ENCODE assay signal across 2 cellular contexts in the genomic region with DNA sequence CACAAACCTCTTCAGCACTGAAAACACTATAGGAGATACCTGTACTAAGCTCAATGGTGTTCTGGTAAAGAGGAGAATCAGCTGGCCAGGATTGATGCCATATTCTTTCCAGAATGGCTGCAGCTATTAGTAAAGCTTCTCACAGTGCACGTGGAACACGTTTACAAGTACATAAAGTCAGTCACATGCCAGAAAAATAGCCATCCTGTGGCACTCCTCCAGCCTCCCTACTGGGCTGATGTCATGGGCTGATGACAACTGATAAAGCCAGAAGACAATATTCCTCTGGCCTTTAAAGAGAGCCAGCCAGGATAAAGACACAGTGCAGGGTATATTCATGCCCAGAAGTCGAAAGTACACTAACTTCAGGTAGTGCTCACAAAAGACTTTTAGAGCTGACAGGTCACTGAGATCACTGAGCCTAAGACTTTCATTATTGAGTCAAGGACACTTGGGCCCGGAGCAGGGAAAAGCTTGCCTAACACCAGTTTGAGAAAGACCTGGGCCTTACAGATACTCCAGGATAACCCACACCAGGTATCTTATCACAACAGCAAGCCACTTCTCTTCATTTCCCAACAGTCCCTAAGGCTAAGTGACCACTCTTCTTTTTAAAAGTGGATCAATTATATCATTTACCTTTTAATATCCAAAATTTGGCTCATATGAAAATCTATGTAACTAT.
A peak's percentile ranks its signal among the peaks of the same experiment; 100 is the strongest.
TF ChIP-seq lines count a peak whose summit lies in the region.

No MANE protein-coding gene starts in this region.

TF ChIP-seq in HEK293, 187 proteins besides CTCF, POLR2A, EP300 and RAD21 (continued from another document):
- TF ChIP-seq, protein P1, sequence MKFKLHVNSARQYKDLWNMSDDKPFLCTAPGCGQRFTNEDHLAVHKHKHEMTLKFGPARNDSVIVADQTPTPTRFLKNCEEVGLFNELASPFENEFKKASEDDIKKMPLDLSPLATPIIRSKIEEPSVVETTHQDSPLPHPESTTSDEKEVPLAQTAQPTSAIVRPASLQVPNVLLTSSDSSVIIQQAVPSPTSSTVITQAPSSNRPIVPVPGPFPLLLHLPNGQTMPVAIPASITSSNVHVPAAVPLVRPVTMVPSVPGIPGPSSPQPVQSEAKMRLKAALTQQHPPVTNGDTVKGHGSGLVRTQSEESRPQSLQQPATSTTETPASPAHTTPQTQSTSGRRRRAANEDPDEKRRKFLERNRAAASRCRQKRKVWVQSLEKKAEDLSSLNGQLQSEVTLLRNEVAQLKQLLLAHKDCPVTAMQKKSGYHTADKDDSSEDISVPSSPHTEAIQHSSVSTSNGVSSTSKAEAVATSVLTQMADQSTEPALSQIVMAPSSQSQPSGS (tag by site-specific recombination; IDR thresholded peaks at IDR 0.05; ENCODE audit: low read depth) = 0 out of 2 replicates have a peak, but pooled peaks have one; percentile 12
- no peak for TF ChIP-seq SETDB1 (IDR thresholded peaks at IDR 0.05; ENCODE audit: insufficient read length, low read length)
- TF ChIP-seq ZNF830 (tag by site-specific recombination; IDR thresholded peaks at IDR 0.05; ENCODE audit: low read depth) = no peak

TF ChIP-seq in K562, 482 proteins besides CTCF, POLR2A, EP300 and RAD21 (continued from another document and continues in another):
- TF ChIP-seq, protein P2, sequence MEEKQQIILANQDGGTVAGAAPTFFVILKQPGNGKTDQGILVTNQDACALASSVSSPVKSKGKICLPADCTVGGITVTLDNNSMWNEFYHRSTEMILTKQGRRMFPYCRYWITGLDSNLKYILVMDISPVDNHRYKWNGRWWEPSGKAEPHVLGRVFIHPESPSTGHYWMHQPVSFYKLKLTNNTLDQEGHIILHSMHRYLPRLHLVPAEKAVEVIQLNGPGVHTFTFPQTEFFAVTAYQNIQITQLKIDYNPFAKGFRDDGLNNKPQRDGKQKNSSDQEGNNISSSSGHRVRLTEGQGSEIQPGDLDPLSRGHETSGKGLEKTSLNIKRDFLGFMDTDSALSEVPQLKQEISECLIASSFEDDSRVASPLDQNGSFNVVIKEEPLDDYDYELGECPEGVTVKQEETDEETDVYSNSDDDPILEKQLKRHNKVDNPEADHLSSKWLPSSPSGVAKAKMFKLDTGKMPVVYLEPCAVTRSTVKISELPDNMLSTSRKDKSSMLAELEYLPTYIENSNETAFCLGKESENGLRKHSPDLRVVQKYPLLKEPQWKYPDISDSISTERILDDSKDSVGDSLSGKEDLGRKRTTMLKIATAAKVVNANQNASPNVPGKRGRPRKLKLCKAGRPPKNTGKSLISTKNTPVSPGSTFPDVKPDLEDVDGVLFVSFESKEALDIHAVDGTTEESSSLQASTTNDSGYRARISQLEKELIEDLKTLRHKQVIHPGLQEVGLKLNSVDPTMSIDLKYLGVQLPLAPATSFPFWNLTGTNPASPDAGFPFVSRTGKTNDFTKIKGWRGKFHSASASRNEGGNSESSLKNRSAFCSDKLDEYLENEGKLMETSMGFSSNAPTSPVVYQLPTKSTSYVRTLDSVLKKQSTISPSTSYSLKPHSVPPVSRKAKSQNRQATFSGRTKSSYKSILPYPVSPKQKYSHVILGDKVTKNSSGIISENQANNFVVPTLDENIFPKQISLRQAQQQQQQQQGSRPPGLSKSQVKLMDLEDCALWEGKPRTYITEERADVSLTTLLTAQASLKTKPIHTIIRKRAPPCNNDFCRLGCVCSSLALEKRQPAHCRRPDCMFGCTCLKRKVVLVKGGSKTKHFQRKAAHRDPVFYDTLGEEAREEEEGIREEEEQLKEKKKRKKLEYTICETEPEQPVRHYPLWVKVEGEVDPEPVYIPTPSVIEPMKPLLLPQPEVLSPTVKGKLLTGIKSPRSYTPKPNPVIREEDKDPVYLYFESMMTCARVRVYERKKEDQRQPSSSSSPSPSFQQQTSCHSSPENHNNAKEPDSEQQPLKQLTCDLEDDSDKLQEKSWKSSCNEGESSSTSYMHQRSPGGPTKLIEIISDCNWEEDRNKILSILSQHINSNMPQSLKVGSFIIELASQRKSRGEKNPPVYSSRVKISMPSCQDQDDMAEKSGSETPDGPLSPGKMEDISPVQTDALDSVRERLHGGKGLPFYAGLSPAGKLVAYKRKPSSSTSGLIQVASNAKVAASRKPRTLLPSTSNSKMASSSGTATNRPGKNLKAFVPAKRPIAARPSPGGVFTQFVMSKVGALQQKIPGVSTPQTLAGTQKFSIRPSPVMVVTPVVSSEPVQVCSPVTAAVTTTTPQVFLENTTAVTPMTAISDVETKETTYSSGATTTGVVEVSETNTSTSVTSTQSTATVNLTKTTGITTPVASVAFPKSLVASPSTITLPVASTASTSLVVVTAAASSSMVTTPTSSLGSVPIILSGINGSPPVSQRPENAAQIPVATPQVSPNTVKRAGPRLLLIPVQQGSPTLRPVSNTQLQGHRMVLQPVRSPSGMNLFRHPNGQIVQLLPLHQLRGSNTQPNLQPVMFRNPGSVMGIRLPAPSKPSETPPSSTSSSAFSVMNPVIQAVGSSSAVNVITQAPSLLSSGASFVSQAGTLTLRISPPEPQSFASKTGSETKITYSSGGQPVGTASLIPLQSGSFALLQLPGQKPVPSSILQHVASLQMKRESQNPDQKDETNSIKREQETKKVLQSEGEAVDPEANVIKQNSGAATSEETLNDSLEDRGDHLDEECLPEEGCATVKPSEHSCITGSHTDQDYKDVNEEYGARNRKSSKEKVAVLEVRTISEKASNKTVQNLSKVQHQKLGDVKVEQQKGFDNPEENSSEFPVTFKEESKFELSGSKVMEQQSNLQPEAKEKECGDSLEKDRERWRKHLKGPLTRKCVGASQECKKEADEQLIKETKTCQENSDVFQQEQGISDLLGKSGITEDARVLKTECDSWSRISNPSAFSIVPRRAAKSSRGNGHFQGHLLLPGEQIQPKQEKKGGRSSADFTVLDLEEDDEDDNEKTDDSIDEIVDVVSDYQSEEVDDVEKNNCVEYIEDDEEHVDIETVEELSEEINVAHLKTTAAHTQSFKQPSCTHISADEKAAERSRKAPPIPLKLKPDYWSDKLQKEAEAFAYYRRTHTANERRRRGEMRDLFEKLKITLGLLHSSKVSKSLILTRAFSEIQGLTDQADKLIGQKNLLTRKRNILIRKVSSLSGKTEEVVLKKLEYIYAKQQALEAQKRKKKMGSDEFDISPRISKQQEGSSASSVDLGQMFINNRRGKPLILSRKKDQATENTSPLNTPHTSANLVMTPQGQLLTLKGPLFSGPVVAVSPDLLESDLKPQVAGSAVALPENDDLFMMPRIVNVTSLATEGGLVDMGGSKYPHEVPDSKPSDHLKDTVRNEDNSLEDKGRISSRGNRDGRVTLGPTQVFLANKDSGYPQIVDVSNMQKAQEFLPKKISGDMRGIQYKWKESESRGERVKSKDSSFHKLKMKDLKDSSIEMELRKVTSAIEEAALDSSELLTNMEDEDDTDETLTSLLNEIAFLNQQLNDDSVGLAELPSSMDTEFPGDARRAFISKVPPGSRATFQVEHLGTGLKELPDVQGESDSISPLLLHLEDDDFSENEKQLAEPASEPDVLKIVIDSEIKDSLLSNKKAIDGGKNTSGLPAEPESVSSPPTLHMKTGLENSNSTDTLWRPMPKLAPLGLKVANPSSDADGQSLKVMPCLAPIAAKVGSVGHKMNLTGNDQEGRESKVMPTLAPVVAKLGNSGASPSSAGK (IDR thresholded peaks at IDR 0.05) = peak; percentile 68
- TF ChIP-seq NCOR1 (IDR thresholded peaks at IDR 0.05) (peak; percentile 49), RFX7 (CRISPR knock-in tag; IDR thresholded peaks at IDR 0.05) (no peak), ZNF3 (CRISPR knock-in tag; IDR thresholded peaks at IDR 0.05) (peak; percentile 45; the same call in 1 of the 2 replicates), MXI1 (IDR thresholded peaks at IDR 0.05; ENCODE audit: low read depth, low read length) (no peak), TBL1XR1 (IDR thresholded peaks at IDR 0.05; ENCODE audit: low read length in 2 of 2) (no peak), ELF4 (CRISPR knock-in tag; IDR thresholded peaks at IDR 0.05) (no peak), MCM3 (IDR thresholded peaks at IDR 0.05) (no peak), CEBPB (tag; IDR thresholded peaks at IDR 0.05) (peak; percentile 81), PYGO2 (tag; IDR thresholded peaks at IDR 0.05) (no peak), RBM39 (optimal IDR thresholded peaks at IDR 0.05; ENCODE audit: low read depth, low read length) (no peak), PTTG1 (tag; IDR thresholded peaks at IDR 0.05; ENCODE audit: low read depth) (no peak), ZNF124 (CRISPR knock-in tag; IDR thresholded peaks at IDR 0.05) (no peak), ZNF444 (CRISPR knock-in tag; IDR thresholded peaks at IDR 0.05) (no peak), FUS (optimal IDR thresholded peaks at IDR 0.05; ENCODE audit: low read depth, low read length) (no peak), ZNF324 (CRISPR knock-in tag; IDR thresholded peaks at IDR 0.05) (no peak), CBX5 (IDR thresholded peaks at IDR 0.05; ENCODE audit: borderline replicate concordance, low read depth) (no peak), SIN3B (IDR thresholded peaks at IDR 0.05; ENCODE audit: low read depth) (no peak), TSC22D4 (tag; IDR thresholded peaks at IDR 0.05) (no peak), CBX8 (IDR thresholded peaks at IDR 0.05; ENCODE audit: borderline replicate concordance, extremely low read depth, low read depth, low read length, poor library complexity, severe bottlenecking) (no peak), SMARCB1 (IDR thresholded peaks at IDR 0.05; ENCODE audit: insufficient read length, low read depth) (no peak), MEIS2 (IDR thresholded peaks at IDR 0.05; ENCODE audit: partially characterized antibody) (peak; percentile 21), L3MBTL2 (IDR thresholded peaks at IDR 0.05) (peak; percentile 83), FIP1L1 (IDR thresholded peaks at IDR 0.05; ENCODE audit: low read depth, low read length, poor library complexity, severe bottlenecking) (no peak), ZNF57 (CRISPR knock-in tag; IDR thresholded peaks at IDR 0.05) (no peak)
- TF ChIP-seq, protein P3, sequence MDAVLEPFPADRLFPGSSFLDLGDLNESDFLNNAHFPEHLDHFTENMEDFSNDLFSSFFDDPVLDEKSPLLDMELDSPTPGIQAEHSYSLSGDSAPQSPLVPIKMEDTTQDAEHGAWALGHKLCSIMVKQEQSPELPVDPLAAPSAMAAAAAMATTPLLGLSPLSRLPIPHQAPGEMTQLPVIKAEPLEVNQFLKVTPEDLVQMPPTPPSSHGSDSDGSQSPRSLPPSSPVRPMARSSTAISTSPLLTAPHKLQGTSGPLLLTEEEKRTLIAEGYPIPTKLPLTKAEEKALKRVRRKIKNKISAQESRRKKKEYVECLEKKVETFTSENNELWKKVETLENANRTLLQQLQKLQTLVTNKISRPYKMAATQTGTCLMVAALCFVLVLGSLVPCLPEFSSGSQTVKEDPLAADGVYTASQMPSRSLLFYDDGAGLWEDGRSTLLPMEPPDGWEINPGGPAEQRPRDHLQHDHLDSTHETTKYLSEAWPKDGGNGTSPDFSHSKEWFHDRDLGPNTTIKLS (IDR thresholded peaks at IDR 0.05; ENCODE audit: borderline replicate concordance, low read depth) = no peak; the same call in 1 of the 2 replicates
- TF ChIP-seq, protein P4, sequence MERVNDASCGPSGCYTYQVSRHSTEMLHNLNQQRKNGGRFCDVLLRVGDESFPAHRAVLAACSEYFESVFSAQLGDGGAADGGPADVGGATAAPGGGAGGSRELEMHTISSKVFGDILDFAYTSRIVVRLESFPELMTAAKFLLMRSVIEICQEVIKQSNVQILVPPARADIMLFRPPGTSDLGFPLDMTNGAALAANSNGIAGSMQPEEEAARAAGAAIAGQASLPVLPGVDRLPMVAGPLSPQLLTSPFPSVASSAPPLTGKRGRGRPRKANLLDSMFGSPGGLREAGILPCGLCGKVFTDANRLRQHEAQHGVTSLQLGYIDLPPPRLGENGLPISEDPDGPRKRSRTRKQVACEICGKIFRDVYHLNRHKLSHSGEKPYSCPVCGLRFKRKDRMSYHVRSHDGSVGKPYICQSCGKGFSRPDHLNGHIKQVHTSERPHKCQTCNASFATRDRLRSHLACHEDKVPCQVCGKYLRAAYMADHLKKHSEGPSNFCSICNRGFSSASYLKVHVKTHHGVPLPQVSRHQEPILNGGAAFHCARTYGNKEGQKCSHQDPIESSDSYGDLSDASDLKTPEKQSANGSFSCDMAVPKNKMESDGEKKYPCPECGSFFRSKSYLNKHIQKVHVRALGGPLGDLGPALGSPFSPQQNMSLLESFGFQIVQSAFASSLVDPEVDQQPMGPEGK (CRISPR knock-in tag; IDR thresholded peaks at IDR 0.05; ENCODE audit: borderline replicate concordance) = no peak
- TF ChIP-seq, protein P5, sequence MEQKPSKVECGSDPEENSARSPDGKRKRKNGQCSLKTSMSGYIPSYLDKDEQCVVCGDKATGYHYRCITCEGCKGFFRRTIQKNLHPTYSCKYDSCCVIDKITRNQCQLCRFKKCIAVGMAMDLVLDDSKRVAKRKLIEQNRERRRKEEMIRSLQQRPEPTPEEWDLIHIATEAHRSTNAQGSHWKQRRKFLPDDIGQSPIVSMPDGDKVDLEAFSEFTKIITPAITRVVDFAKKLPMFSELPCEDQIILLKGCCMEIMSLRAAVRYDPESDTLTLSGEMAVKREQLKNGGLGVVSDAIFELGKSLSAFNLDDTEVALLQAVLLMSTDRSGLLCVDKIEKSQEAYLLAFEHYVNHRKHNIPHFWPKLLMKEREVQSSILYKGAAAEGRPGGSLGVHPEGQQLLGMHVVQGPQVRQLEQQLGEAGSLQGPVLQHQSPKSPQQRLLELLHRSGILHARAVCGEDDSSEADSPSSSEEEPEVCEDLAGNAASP (IDR thresholded peaks at IDR 0.05) = no peak
- TF ChIP-seq, protein P6, sequence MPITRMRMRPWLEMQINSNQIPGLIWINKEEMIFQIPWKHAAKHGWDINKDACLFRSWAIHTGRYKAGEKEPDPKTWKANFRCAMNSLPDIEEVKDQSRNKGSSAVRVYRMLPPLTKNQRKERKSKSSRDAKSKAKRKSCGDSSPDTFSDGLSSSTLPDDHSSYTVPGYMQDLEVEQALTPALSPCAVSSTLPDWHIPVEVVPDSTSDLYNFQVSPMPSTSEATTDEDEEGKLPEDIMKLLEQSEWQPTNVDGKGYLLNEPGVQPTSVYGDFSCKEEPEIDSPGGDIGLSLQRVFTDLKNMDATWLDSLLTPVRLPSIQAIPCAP (CRISPR knock-in tag; IDR thresholded peaks at IDR 0.05; ENCODE audit: borderline replicate concordance) = no peak
- TF ChIP-seq, protein P7, sequence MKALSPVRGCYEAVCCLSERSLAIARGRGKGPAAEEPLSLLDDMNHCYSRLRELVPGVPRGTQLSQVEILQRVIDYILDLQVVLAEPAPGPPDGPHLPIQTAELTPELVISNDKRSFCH (CRISPR knock-in tag; IDR thresholded peaks at IDR 0.05) = no peak
- TF ChIP-seq, protein P7 (tag; IDR thresholded peaks at IDR 0.05) = 0 out of 2 replicates have a peak, but pooled peaks have one; percentile 22
- TF ChIP-seq, protein P8, sequence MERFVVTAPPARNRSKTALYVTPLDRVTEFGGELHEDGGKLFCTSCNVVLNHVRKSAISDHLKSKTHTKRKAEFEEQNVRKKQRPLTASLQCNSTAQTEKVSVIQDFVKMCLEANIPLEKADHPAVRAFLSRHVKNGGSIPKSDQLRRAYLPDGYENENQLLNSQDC (CRISPR knock-in tag; IDR thresholded peaks at IDR 0.05) = no peak
- TF ChIP-seq, protein P9, sequence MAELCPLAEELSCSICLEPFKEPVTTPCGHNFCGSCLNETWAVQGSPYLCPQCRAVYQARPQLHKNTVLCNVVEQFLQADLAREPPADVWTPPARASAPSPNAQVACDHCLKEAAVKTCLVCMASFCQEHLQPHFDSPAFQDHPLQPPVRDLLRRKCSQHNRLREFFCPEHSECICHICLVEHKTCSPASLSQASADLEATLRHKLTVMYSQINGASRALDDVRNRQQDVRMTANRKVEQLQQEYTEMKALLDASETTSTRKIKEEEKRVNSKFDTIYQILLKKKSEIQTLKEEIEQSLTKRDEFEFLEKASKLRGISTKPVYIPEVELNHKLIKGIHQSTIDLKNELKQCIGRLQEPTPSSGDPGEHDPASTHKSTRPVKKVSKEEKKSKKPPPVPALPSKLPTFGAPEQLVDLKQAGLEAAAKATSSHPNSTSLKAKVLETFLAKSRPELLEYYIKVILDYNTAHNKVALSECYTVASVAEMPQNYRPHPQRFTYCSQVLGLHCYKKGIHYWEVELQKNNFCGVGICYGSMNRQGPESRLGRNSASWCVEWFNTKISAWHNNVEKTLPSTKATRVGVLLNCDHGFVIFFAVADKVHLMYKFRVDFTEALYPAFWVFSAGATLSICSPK (IDR thresholded peaks at IDR 0.05; ENCODE audit: borderline replicate concordance) = no peak
